ENCODE assay signal across 8 cellular contexts in the genomic region with DNA sequence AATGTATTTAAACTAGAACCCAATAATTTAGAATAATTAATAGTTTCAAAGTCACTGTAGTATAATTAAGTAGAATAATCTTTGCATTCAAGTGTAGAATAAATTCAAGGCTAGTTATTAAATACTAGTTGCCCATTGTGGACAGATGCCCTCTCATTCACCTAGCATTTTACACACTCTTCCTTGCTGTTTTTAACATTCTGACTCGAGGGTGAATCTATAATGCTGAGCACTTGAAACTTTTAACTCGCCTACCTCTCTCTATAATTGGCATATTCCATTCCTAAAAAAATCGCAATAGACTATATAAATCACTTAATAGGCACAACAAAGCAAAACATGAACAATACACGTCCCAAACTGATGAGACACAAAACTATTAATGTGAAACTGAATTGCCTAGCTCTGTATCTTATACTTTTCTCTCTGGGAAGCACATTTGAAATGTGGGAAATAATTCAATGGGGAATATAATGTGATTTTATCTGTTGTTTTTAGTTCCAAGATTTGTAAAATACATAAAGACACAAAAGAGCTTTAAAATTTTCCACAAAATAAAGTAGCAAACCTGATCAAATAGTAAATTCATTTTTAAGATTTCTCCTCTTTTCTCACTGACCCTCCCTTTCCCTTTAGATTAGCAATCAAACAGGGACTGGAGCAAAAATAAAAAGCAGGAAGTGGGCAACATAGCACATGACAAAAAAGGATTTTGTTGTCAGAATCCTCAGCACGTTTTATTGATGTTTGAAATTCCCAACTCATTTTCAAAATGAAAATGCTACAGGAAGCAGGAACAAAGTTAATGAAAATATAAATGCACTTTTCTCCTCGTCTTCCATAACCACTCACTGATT.
DNase-seq lines count a peak whose midpoint lies in the region; ATAC-seq, FAIRE-seq and TF ChIP-seq lines count a peak whose summit lies in the region.

No MANE protein-coding gene starts in this region.

- ATAC-seq in HepG2 (no peak), WTC11 (no peak), memory B cell (ENCODE audit: low read depth) (no peak), HG03039 (IDR thresholded peaks at IDR 0.05; ENCODE audit: unreplicated experiment) (no peak)

- BruUV-seq in HepG2 (replicated peaks; lab: Mats Ljungman, UMichigan) = no TSS peak

- DNase-seq in HepG2 (ENCODE audit: low spot score) (no peak), WTC11 (ENCODE audit: low spot score) (no peak), memory B cell (ENCODE audit: low spot score in 2 of 2) (no peak), superior temporal gyrus (ENCODE audit: extremely low spot score) (no peak), SIG-M5 (lab: John Stamatoyannopoulos, UW) (no peak), glomerular visceral epithelial cell (ENCODE audit: extremely low spot score) (no peak)

- H3K9ac ChIP-seq in liver (ENCODE audit: low read depth in 1 of 2, low read length in 2 of 2) (peak overlapping the region in 1 of 2 donors; percentile 51), HepG2 (ENCODE audit: insufficient read depth, low read depth, low read length) (no peak overlapping the region)

- peak overlapping the region; percentile 88; the same call in 1 of the 2 replicates for H3K27ac Mint-ChIP-seq in WTC11
- H3K27ac Mint-ChIP-seq in memory B cell = no peak overlapping the region

- H4K20me1 ChIP-seq in HepG2 (ENCODE audit: insufficient read depth, low read length) = no peaks in the 10 kb centered on the region

- no peaks in the 10 kb centered on the region for H3K36me3 ChIP-seq in liver (ENCODE audit: control insufficient read depth in 4 of 4, insufficient read depth in 3 of 4, low read depth in 1 of 4, low read length in 3 of 4)
- no peaks in the 10 kb centered on the region for H3K36me3 ChIP-seq in HepG2 (replicated peaks in 1 of 2; ENCODE audit: control insufficient read depth in 1 of 2, insufficient read depth in 2 of 2, low read length in 2 of 2)

- H3K9me3 Mint-ChIP-seq in WTC11 (peaks cover 4% of the 10 kb centered on the region), memory B cell (peaks cover 2% of the 10 kb centered on the region)

- no peaks in the 10 kb centered on the region for H3K79me2 ChIP-seq in HepG2 (ENCODE audit: insufficient read depth, low read length)

- no peak for TF ChIP-seq POLR2A in HepG2 (IDR thresholded peaks at IDR 0.05; ENCODE audit: insufficient read depth in 1 of 2, low read depth in 2 of 2, low read length in 2 of 2)

- TF ChIP-seq RAD21 in liver (IDR thresholded peaks at IDR 0.05) = no peak
- TF ChIP-seq RAD21 in HepG2 (CRISPR knock-in tag; IDR thresholded peaks at IDR 0.05) = no peak

- CTCF ChIA-PET in HepG2 (lab: Yijun Ruan, JAX; ENCODE audit: low intra/inter-chr PET ratio, low total read pairs) (no interaction called here), WTC11 (lab: Charles Lee) (no interaction called here)

- H3K4me3 ChIP-seq in liver (ENCODE audit: low read depth in 1 of 3, low read length in 3 of 3) (peak overlapping the region in 2 of 3 donors; percentile 38 to 59), HepG2 (replicated peaks in 1 of 3; ENCODE audit: insufficient read depth in 1 of 3, low read depth in 2 of 3, low read length in 3 of 3) (no peak overlapping the region)

- H3K4me1 ChIP-seq in liver (ENCODE audit: control insufficient read depth in 4 of 4, insufficient read depth in 4 of 4, low read length in 3 of 4) (peaks cover 0 to 11% (median 4%) of the 10 kb centered on the region in 4 donors), HepG2 (ENCODE audit: insufficient read depth, low read length) (no peaks in the 10 kb centered on the region)

- peaks cover 4% of the 10 kb centered on the region for H3K36me3 Mint-ChIP-seq in WTC11
- H3K36me3 Mint-ChIP-seq in memory B cell = peaks cover 8% of the 10 kb centered on the region

- H2AFZ ChIP-seq in HepG2 (ENCODE audit: low read length) = no peak overlapping the region

- POLR2A ChIA-PET in HepG2 (lab: Yijun Ruan, JAX) = no interaction called here
- POLR2A ChIA-PET in WTC11 (lab: Charles Lee) = no interaction called here

- H3K9me3 ChIP-seq in liver (ENCODE audit: control insufficient read depth in 4 of 4, low read length in 3 of 4) (no peaks in the 10 kb centered on the region), HepG2 (ENCODE audit: low read length) (no peaks in the 10 kb centered on the region)

- intact Hi-C loops in HepG2 (cut with micrococcal nuclease; ENCODE audit: unreplicated experiment) = no loop called here

- in situ Hi-C loops in HepG2 (cut with HindIII; ENCODE audit: extremely low pct_ligation_motif_present, low pct_unique_long_range_greater_than_20kb) = no loop called here

- H3K4me2 ChIP-seq in HepG2 (ENCODE audit: low read depth, low read length) = no peak overlapping the region

- H3K27me3 Mint-ChIP-seq in WTC11 (ENCODE audit: low read depth) (no peaks in the 10 kb centered on the region), memory B cell (no peaks in the 10 kb centered on the region)

- 55% methylated on average over 6 of the region's 6 CpGs for WGBS in liver
- 75% methylated on average over 6 of the region's 6 CpGs for WGBS in HepG2 (ENCODE audit: low lambda C conversion rate)

- peak overlapping the region; percentile 21 to 54 for H3K27ac ChIP-seq in liver (ENCODE audit: low read depth in 1 of 2, low read length in 2 of 2)
- no peak overlapping the region for H3K27ac ChIP-seq in HepG2 (ENCODE audit: extremely low read length, insufficient read depth, low read length)

- H3K4me3 Mint-ChIP-seq in WTC11 = no peak overlapping the region
- peak overlapping the region; percentile 56 for H3K4me3 Mint-ChIP-seq in memory B cell

- TF ChIP-seq CTCF in liver (IDR thresholded peaks at IDR 0.05; ENCODE audit: low read depth, low read length, missing input control) (no peak), HepG2 (CRISPR knock-in tag; IDR thresholded peaks at IDR 0.05) (no peak), WTC11 (IDR thresholded peaks at IDR 0.05) (no peak)

- no peak for TF ChIP-seq EP300 in HepG2 (IDR thresholded peaks at IDR 0.05; ENCODE audit: low read depth in 2 of 2, low read length in 2 of 2)
- TF ChIP-seq EP300 in HepG2 (CRISPR knock-in tag; IDR thresholded peaks at IDR 0.05; ENCODE audit: borderline replicate concordance) = no peak

- peaks cover 26% of the 10 kb centered on the region for H3K4me1 Mint-ChIP-seq in WTC11
- H3K4me1 Mint-ChIP-seq in memory B cell = peaks cover 22% of the 10 kb centered on the region

- H3K27me3 ChIP-seq in liver (ENCODE audit: control insufficient read depth in 4 of 4, insufficient read depth in 4 of 4, low read length in 3 of 4) (no peaks in the 10 kb centered on the region), HepG2 (ENCODE audit: control insufficient read depth in 1 of 2, insufficient read depth in 2 of 2, low read length in 2 of 2) (no peaks in the 10 kb centered on the region)

- no peak for FAIRE-seq in HepG2 (lab: Jason Lieb, UNC)

TF ChIP-seq in liver, 16 proteins besides CTCF, POLR2A, EP300 and RAD21:
- no peak for TF ChIP-seq FOXA2 (IDR thresholded peaks at IDR 0.05)
- TF ChIP-seq JUND (IDR thresholded peaks at IDR 0.05) = no peak
- TF ChIP-seq HNF4A (conservative IDR thresholded peaks at IDR 0.05) = no peak
- TF ChIP-seq HNF4G (IDR thresholded peaks at IDR 0.05) = no peak
- no peak for TF ChIP-seq NR2F2 (IDR thresholded peaks at IDR 0.05)
- TF ChIP-seq RXRA (IDR thresholded peaks at IDR 0.05) = no peak

TF ChIP-seq in HepG2, 621 proteins besides CTCF, POLR2A, EP300 and RAD21 (continues in another document):
- TF ChIP-seq FOXO1 (CRISPR knock-in tag; IDR thresholded peaks at IDR 0.05) (no peak), RFXANK (CRISPR knock-in tag; IDR thresholded peaks at IDR 0.05) (no peak), CREB1 (IDR thresholded peaks at IDR 0.05) (no peak), CREB1 (CRISPR knock-in tag; IDR thresholded peaks at IDR 0.05) (no peak), ZNF775 (CRISPR knock-in tag; IDR thresholded peaks at IDR 0.05; ENCODE audit: borderline replicate concordance) (no peak), HNF1B (CRISPR knock-in tag; IDR thresholded peaks at IDR 0.05) (no peak), DNMT1 (CRISPR knock-in tag; IDR thresholded peaks at IDR 0.05) (no peak), NFIC (IDR thresholded peaks at IDR 0.05; ENCODE audit: low read length) (no peak), HNRNPLL (IDR thresholded peaks at IDR 0.05; ENCODE audit: low read depth, low read length, poor library complexity, severe bottlenecking) (no peak)

TF ChIP-seq in WTC11, 78 proteins besides CTCF, POLR2A, EP300 and RAD21 (continues in another document):
- TF ChIP-seq ZNF425 (CRISPR knock-in tag; conservative IDR thresholded peaks at IDR 0.05) (no peak), FOXJ3 (CRISPR knock-in tag; IDR thresholded peaks at IDR 0.05; ENCODE audit: borderline replicate concordance) (no peak), GABPB1 (CRISPR knock-in tag; IDR thresholded peaks at IDR 0.05) (no peak)
- TF ChIP-seq, protein P1, sequence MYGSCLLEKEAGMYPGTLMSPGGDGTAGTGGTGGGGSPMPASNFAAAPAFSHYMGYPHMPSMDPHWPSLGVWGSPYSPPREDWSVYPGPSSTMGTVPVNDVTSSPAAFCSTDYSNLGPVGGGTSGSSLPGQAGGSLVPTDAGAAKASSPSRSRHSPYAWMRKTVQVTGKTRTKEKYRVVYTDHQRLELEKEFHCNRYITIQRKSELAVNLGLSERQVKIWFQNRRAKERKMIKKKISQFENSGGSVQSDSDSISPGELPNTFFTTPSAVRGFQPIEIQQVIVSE (CRISPR knock-in tag; IDR thresholded peaks at IDR 0.05; ENCODE audit: borderline replicate concordance) = no peak

Comparison
In these comparisons a context has a peak if more than half of its experiments do, and no peak if none do; other contexts are left out.
1. H3K4me3 ChIP-seq: peak in liver (2 of 3); none in HepG2 (0 of 3).